In the genomic region with DNA sequence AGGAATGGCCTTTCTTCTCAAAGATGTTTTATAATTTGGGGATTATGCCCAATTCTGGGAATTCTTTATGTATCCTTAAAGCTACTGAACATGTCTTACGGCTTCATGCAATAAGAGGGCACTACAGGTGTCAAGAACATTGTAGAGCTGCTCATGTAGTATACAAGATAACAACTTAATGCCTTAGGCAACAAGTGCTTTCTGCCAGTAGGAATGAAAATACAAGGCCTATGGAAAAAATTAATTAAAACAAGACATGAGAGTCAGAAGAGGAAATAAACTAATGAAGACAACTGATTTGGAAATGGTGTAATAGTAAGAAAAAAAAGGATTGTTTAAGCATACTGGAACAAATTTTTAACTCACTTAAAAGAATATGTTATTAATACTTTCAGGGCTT, we compare ENCODE assay signal across 11 cellular contexts.
"Had no signal": no experiment of that assay in that cellular context is flagged by ENCODE, and none has a peak within 500 bp of the region (broad histone marks: within the 10 kb centered on the region; RNA-seq: fewer than 3 reads in every experiment).

No MANE protein-coding gene starts in this region.

- H3K9me3 ChIP-seq: HAP-1 had no signal

- H3K9me3 Mint-ChIP-seq: GM23338, H9, HFFc6 had no signal

- H3K4me2 ChIP-seq: GM23338 had no signal

- H3K27ac Mint-ChIP-seq: GM23338, H9, HFFc6 had no signal

- ATAC-seq: GM23338, HCT116 had no signal

- DNase-seq: GM23248, GOT3, H7, H9, HCEC 1CT, HFFc6 had no signal

- H3K36me3 ChIP-seq: HAP-1 had no signal

- H3K4me3 Mint-ChIP-seq: GM23338, H9, HFFc6 had no signal

- FAIRE-seq: H1, H54 had no signal

- H3K4me3 ChIP-seq: GM23248, GM23338, HAP-1 had no signal

- H3K9ac ChIP-seq: GM23248 had no signal

- H2AFZ ChIP-seq: GM23248, GM23338 had no signal

- H3K27ac ChIP-seq: GM23248 had no signal
